ENCODE assay signal across 20 cellular contexts in genomic region chr2:143691136-143691535, GRCh38.
A peak's percentile ranks its signal among the peaks of the same experiment; 100 is the strongest.
DNase-seq lines count a peak whose midpoint lies in the region; ATAC-seq and TF ChIP-seq lines count a peak whose summit lies in the region.
"Had no signal": no experiment of that assay in that cellular context is flagged by ENCODE, and none has a peak within 500 bp of the region (broad histone marks: within the 10 kb centered on the region; RNA-seq: fewer than 3 reads in every experiment).

No MANE protein-coding gene starts in this region.

- H3K4me3 Mint-ChIP-seq in activated CD8-positive, alpha-beta T cell treated with anti-CD3 and anti-CD28 coated beads for 36 hours: no peak overlapping the region
- no peak overlapping the region for H3K4me3 Mint-ChIP-seq in activated CD8-positive, alpha-beta T cell treated with anti-CD3 and anti-CD28 coated beads, Interleukin-2, amount 10 ng/mL, durations not matched to agents 7 days and 5 days
- no peak overlapping the region for H3K4me3 Mint-ChIP-seq in activated CD4-positive, alpha-beta memory T cell treated with anti-CD3 and anti-CD28 coated beads, Interleukin-2, amount 10 ng/mL, durations not matched to agents 7 days and 5 days

- no peaks in the 10 kb centered on the region for H3K9me3 Mint-ChIP-seq in activated CD8-positive, alpha-beta T cell treated with anti-CD3 and anti-CD28 coated beads for 36 hours
- H3K9me3 Mint-ChIP-seq in activated CD8-positive, alpha-beta T cell treated with anti-CD3 and anti-CD28 coated beads, Interleukin-2, amount 10 ng/mL, durations not matched to agents 7 days and 5 days (ENCODE audit: insufficient read depth): no peaks in the 10 kb centered on the region
- H3K9me3 Mint-ChIP-seq in activated CD4-positive, alpha-beta memory T cell treated with anti-CD3 and anti-CD28 coated beads, Interleukin-2, amount 10 ng/mL, durations not matched to agents 7 days and 5 days: no peaks in the 10 kb centered on the region
- H3K9me3 Mint-ChIP-seq: CD8-positive, alpha-beta memory T cell; GM23338 had no signal

- H3K27me3 ChIP-seq in neutrophil (no peaks in the 10 kb centered on the region), gastrocnemius medialis (no peaks in the 10 kb centered on the region)
- H3K27me3 ChIP-seq: BLaER1 treated with 17β-estradiol and CSF1 and Interleukin-3, amounts not matched to agents 10 nM and 100 nM had no signal

- H3K36me3 ChIP-seq in neutrophil: no peaks in the 10 kb centered on the region
- H3K36me3 ChIP-seq in gastrocnemius medialis: no peaks in the 10 kb centered on the region

- no peaks in the 10 kb centered on the region for H3K9me3 ChIP-seq in neutrophil
- H3K9me3 ChIP-seq in gastrocnemius medialis: no peaks in the 10 kb centered on the region
- H3K9me3 ChIP-seq: A549; BLaER1 treated with 17β-estradiol and CSF1 and Interleukin-3, amounts not matched to agents 10 nM and 100 nM; SK-N-SH had no signal

- POLR2A ChIA-PET in activated CD8-positive, alpha-beta T cell treated with anti-CD3 and anti-CD28 coated beads for 36 hours (lab: Charles Lee): interaction anchor here (0.9 kb wide), 1 partner anchor 10 kb away, joined by 4 read pairs; no protein-coding TSS in a partner anchor
- POLR2A ChIA-PET in activated CD8-positive, alpha-beta T cell treated with anti-CD3 and anti-CD28 coated beads, Interleukin-2, amount 10 ng/mL, durations not matched to agents 7 days and 5 days (lab: Charles Lee): no interaction called here
- POLR2A ChIA-PET in activated CD4-positive, alpha-beta memory T cell treated with anti-CD3 and anti-CD28 coated beads, Interleukin-2, amount 10 ng/mL, durations not matched to agents 7 days and 5 days (lab: Charles Lee): no interaction called here

- intact Hi-C loops in activated CD8-positive, alpha-beta T cell treated with anti-CD3 and anti-CD28 coated beads for 36 hours (cut with micrococcal nuclease): no loop called here
- intact Hi-C loops in gastrocnemius medialis (cut with DNase I; ENCODE audit: low total_unique reads): no loop called here

- CTCF ChIA-PET in activated CD8-positive, alpha-beta T cell treated with anti-CD3 and anti-CD28 coated beads for 36 hours (lab: Charles Lee): no interaction called here
- CTCF ChIA-PET in activated CD8-positive, alpha-beta T cell treated with anti-CD3 and anti-CD28 coated beads, Interleukin-2, amount 10 ng/mL, durations not matched to agents 7 days and 5 days (lab: Charles Lee): no interaction called here
- CTCF ChIA-PET in activated CD4-positive, alpha-beta memory T cell treated with anti-CD3 and anti-CD28 coated beads, Interleukin-2, amount 10 ng/mL, durations not matched to agents 7 days and 5 days (lab: Charles Lee): no interaction called here

- peaks cover 6% of the 10 kb centered on the region for H3K36me3 Mint-ChIP-seq in activated CD8-positive, alpha-beta T cell treated with anti-CD3 and anti-CD28 coated beads for 36 hours (ENCODE audit: low read depth)
- peaks cover 32% of the 10 kb centered on the region for H3K36me3 Mint-ChIP-seq in activated CD8-positive, alpha-beta T cell treated with anti-CD3 and anti-CD28 coated beads, Interleukin-2, amount 10 ng/mL, durations not matched to agents 7 days and 5 days (ENCODE audit: low read depth)
- peaks cover 37% of the 10 kb centered on the region for H3K36me3 Mint-ChIP-seq in activated CD4-positive, alpha-beta memory T cell treated with anti-CD3 and anti-CD28 coated beads, Interleukin-2, amount 10 ng/mL, durations not matched to agents 7 days and 5 days (ENCODE audit: low read depth)

- H3K27ac ChIP-seq in neutrophil: peak overlapping the region; percentile 76
- no peak overlapping the region for H3K27ac ChIP-seq in gastrocnemius medialis
- H3K27ac ChIP-seq: A549; BLaER1 treated with 17β-estradiol and CSF1 and Interleukin-3, amounts not matched to agents 10 nM and 100 nM had no signal

- TF ChIP-seq POLR2A in gastrocnemius medialis (IDR thresholded peaks at IDR 0.05): no peak

- H3K4me3 ChIP-seq in neutrophil (ENCODE audit: low read depth in 1 of 2, low read length in 1 of 2) (no peak overlapping the region), gastrocnemius medialis (no peak overlapping the region)
- H3K4me3 ChIP-seq: A549; BLaER1 treated with 17β-estradiol and CSF1 and Interleukin-3, amounts not matched to agents 10 nM and 100 nM; GM23338 had no signal

- TF ChIP-seq CTCF in activated CD8-positive, alpha-beta T cell treated with anti-CD3 and anti-CD28 coated beads for 36 hours (IDR thresholded peaks at IDR 0.05): no peak
- no peak for TF ChIP-seq CTCF in neutrophil (IDR thresholded peaks at IDR 0.05)
- no peak for TF ChIP-seq CTCF in gastrocnemius medialis (IDR thresholded peaks at IDR 0.05 in 4 of 5, conservative IDR thresholded peaks at IDR 0.05 in 1 of 5)

- peaks cover 41% of the 10 kb centered on the region for H3K4me1 Mint-ChIP-seq in activated CD8-positive, alpha-beta T cell treated with anti-CD3 and anti-CD28 coated beads for 36 hours (ENCODE audit: low read depth)
- H3K4me1 Mint-ChIP-seq in activated CD8-positive, alpha-beta T cell treated with anti-CD3 and anti-CD28 coated beads, Interleukin-2, amount 10 ng/mL, durations not matched to agents 7 days and 5 days (ENCODE audit: low read depth): peaks cover 9% of the 10 kb centered on the region
- peaks cover 31% of the 10 kb centered on the region for H3K4me1 Mint-ChIP-seq in activated CD4-positive, alpha-beta memory T cell treated with anti-CD3 and anti-CD28 coated beads, Interleukin-2, amount 10 ng/mL, durations not matched to agents 7 days and 5 days

- H3K4me1 ChIP-seq in neutrophil (ENCODE audit: control insufficient read depth in 1 of 2, insufficient read depth in 1 of 2, low read depth in 1 of 2, low read length in 1 of 2): peaks cover 54 to 80% of the 10 kb centered on the region in 2 experiments
- H3K4me1 ChIP-seq in gastrocnemius medialis: no peaks in the 10 kb centered on the region
- H3K4me1 ChIP-seq: A549; BLaER1 treated with 17β-estradiol and CSF1 and Interleukin-3, amounts not matched to agents 10 nM and 100 nM had no signal

- DNase-seq in activated CD8-positive, alpha-beta T cell treated with anti-CD3 and anti-CD28 coated beads for 36 hours: no peak
- no peak for DNase-seq in activated CD8-positive, alpha-beta T cell treated with anti-CD3 and anti-CD28 coated beads, Interleukin-2, amount 10 ng/mL, durations not matched to agents 7 days and 5 days
- DNase-seq in NCI-H2227 (lab: John Stamatoyannopoulos, UW; ENCODE audit: unreplicated experiment): peak; percentile 27
- DNase-seq in activated CD4-positive, alpha-beta memory T cell treated with anti-CD3 and anti-CD28 coated beads, Interleukin-2, amount 10 ng/mL, durations not matched to agents 7 days and 5 days: no peak
- DNase-seq in gastrocnemius medialis: no peak
- no peak for DNase-seq in NK-92 treated with Interleukin-12 subunit alpha and Interleukin-12 subunit beta, amount 100 ng/mL, for 24 hours (lab: John Stamatoyannopoulos, UW)
- DNase-seq in AML-193 (lab: John Stamatoyannopoulos, UW): no peak
- DNase-seq: CD8-positive, alpha-beta memory T cell; NCI-H1092 treated with DMSO at 0.1 percent for 48 hours; NCI-H146; NCI-H2081 treated with DMSO at 0.1 percent for 48 hours; PC-3; RPMI8226; SHP77 treated with DMSO at 0.1 percent for 48 hours; SK-N-SH had no signal

- peak overlapping the region; percentile 77 for H3K27ac Mint-ChIP-seq in activated CD8-positive, alpha-beta T cell treated with anti-CD3 and anti-CD28 coated beads for 36 hours
- no peak overlapping the region for H3K27ac Mint-ChIP-seq in activated CD8-positive, alpha-beta T cell treated with anti-CD3 and anti-CD28 coated beads, Interleukin-2, amount 10 ng/mL, durations not matched to agents 7 days and 5 days
- peak overlapping the region; percentile 35 for H3K27ac Mint-ChIP-seq in activated CD4-positive, alpha-beta memory T cell treated with anti-CD3 and anti-CD28 coated beads, Interleukin-2, amount 10 ng/mL, durations not matched to agents 7 days and 5 days
- H3K27ac Mint-ChIP-seq: GM23338 had no signal

- no peak for ATAC-seq in activated CD8-positive, alpha-beta T cell treated with anti-CD3 and anti-CD28 coated beads for 36 hours
- ATAC-seq in activated CD8-positive, alpha-beta T cell treated with anti-CD3 and anti-CD28 coated beads, Interleukin-2, amount 10 ng/mL, durations not matched to agents 7 days and 5 days: no peak
- no peak for ATAC-seq in gastrocnemius medialis
- ATAC-seq: A549, HCT116, PC-3 had no signal

- H3K27me3 Mint-ChIP-seq in activated CD8-positive, alpha-beta T cell treated with anti-CD3 and anti-CD28 coated beads for 36 hours: no peaks in the 10 kb centered on the region
- no peaks in the 10 kb centered on the region for H3K27me3 Mint-ChIP-seq in activated CD8-positive, alpha-beta T cell treated with anti-CD3 and anti-CD28 coated beads, Interleukin-2, amount 10 ng/mL, durations not matched to agents 7 days and 5 days (ENCODE audit: low read depth)
- H3K27me3 Mint-ChIP-seq in activated CD4-positive, alpha-beta memory T cell treated with anti-CD3 and anti-CD28 coated beads, Interleukin-2, amount 10 ng/mL, durations not matched to agents 7 days and 5 days: no peaks in the 10 kb centered on the region
- H3K27me3 Mint-ChIP-seq: CD8-positive, alpha-beta memory T cell had no signal

- in situ Hi-C loops in gastrocnemius medialis (cut with MboI; ENCODE audit: low sequenced_read_pairs in 4 of 4): no loop called here
